8 cellular contexts compared by ENCODE assay signal in the genomic region with DNA sequence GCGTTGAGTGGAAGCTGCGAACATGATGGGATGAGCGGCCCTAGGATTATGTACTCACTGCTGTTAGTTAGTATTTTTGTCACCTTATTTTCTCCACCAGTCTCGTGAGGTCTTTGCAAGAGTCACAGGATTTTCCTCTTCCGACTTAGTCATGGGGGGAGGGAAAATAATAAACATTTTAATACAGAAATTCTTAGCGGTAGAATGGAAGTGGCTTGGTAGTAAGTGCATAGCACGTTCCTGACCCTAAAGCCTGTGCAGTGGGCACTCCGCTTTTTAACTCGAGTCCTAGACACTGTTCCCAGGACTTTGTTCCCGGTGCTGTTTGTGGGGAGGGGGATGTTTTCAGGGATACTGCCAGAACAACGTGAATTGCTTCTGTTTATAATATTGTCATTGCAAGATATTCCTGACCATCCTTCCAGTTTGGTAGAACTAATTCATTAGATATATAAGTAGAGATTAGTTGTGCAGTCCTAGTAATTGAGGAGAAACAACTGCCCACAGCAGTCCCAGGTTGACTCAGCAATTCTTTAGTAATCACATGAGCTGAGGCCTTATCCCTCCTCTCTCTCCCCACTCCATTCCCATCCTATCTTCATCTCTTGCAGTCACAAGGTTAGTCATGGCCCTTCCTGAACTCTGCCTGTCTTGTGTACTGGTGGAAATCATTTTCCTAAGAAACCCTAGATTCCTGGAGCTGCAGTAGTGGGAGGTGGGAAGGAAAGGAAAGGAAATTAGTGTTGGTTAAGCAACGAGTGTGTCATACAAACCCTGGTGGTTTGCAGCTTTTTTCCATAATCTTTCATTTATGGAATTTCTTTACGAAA. TPM values are rescaled to one million over a fixed set of nuclear protein-coding genes. Genes with fewer than 3 reads are reported as not detected.
DNase-seq lines count a peak whose midpoint lies in the region; FAIRE-seq and TF ChIP-seq lines count a peak whose summit lies in the region.

No MANE protein-coding gene starts in this region.

- H3K27ac ChIP-seq in endothelial cell of umbilical vein (ENCODE audit: insufficient read depth, low read depth, low read length), result peak overlapping the region; percentile 83
- no peak overlapping the region for H3K27ac ChIP-seq in neural progenitor cell

- no TSS peak for BruUV-seq in endothelial cell of umbilical vein (replicated peaks; lab: Mats Ljungman, UMichigan)

- H3K4me2 ChIP-seq in endothelial cell of umbilical vein (ENCODE audit: insufficient read depth, low read length) (peak overlapping the region; percentile 82), neural progenitor cell (peak overlapping the region; percentile 87)

- H3K9me3 ChIP-seq in endothelial cell of umbilical vein (replicated peaks; ENCODE audit: control insufficient read depth, insufficient read depth, low read length) (no peaks in the 10 kb centered on the region), neural progenitor cell (ENCODE audit: low read depth) (no peaks in the 10 kb centered on the region)

- no peak for TF ChIP-seq CTCF in endothelial cell of umbilical vein (IDR thresholded peaks at IDR 0.05; ENCODE audit: extremely low read depth in 1 of 2, insufficient read depth in 1 of 2, low read depth in 1 of 2, low read length in 2 of 2)
- no peak for TF ChIP-seq CTCF in neural progenitor cell (IDR thresholded peaks at IDR 0.05)

- dilution Hi-C loops in endothelial cell of umbilical vein (cut with MboI; ENCODE audit: extremely low pct_ligation_motif_present, low sequenced_read_pairs), result no loop called here

- CTCF ChIA-PET in endothelial cell of umbilical vein (lab: Charles Lee), result interaction anchor here (0.7 to 3.1 kb wide), 16 partner anchors 19 to 357 kb away, joined by 3 to 16 read pairs (median 3); partner anchors contain the start of gene SIX4

- peaks cover 2 to 4% of the 10 kb centered on the region in 2 experiments for H3K36me3 ChIP-seq in endothelial cell of umbilical vein (ENCODE audit: control insufficient read depth in 2 of 2, extremely low read depth in 1 of 2, insufficient read depth in 2 of 2, low read length in 2 of 2)
- peaks cover 11% of the 10 kb centered on the region for H3K36me3 ChIP-seq in neural progenitor cell

- no peaks in the 10 kb centered on the region for H3K27me3 ChIP-seq in endothelial cell of umbilical vein (ENCODE audit: control insufficient read depth in 2 of 2, insufficient read depth in 2 of 2, low read length in 2 of 2)
- H3K27me3 ChIP-seq in neural progenitor cell, result no peaks in the 10 kb centered on the region

- H3K9me1 ChIP-seq in endothelial cell of umbilical vein (replicated peaks; ENCODE audit: control insufficient read depth, extremely low read depth, insufficient read depth, low read length), result no peaks in the 10 kb centered on the region

- H3K9ac ChIP-seq in endothelial cell of umbilical vein (replicated peaks; ENCODE audit: extremely low read depth, insufficient read depth, low read length) (peak overlapping the region; percentile 96), neural progenitor cell (peak overlapping the region; percentile 55)

- POLR2A ChIA-PET in endothelial cell of umbilical vein (lab: Charles Lee), result interaction anchor here (0.5 to 1.4 kb wide), 5 partner anchors 16 to 259 kb away, joined by 3 to 4 read pairs (median 4); no protein-coding TSS in a partner anchor

- H3K36me3 Mint-ChIP-seq in neural progenitor cell, result peaks cover 2% of the 10 kb centered on the region

- H4K20me1 ChIP-seq in endothelial cell of umbilical vein (replicated peaks; ENCODE audit: control insufficient read depth, extremely low read depth, insufficient read depth, low read length), result no peaks in the 10 kb centered on the region
- no peaks in the 10 kb centered on the region for H4K20me1 ChIP-seq in neural progenitor cell (ENCODE audit: low read depth)

- H2AFZ ChIP-seq in endothelial cell of umbilical vein (ENCODE audit: low read depth, low read length) (peak overlapping the region; percentile 63), neural progenitor cell (replicated peaks) (peak overlapping the region; percentile 85)

- intact Hi-C loops in endothelial cell of umbilical vein (cut with micrococcal nuclease), result loop anchor here (1.0 to 5.0 kb wide), 10 partner anchors 43 to 357 kb away; partner anchors contain the start of gene MNAT1

- peak; percentile 47 for TF ChIP-seq POLR2A in endothelial cell of umbilical vein (IDR thresholded peaks at IDR 0.05; ENCODE audit: low read depth, low read length)

- H3K4me3 ChIP-seq in endothelial cell of umbilical vein (replicated peaks in 1 of 3; ENCODE audit: insufficient read depth in 1 of 3, low read depth in 1 of 3, low read length in 3 of 3), result peak overlapping the region; percentile 27 to 72 (median 61)
- H3K4me3 ChIP-seq in neural progenitor cell, result peak overlapping the region; percentile 79

- H3F3A ChIP-seq in neural progenitor cell (ENCODE audit: low read depth), result peaks cover 19% of the 10 kb centered on the region

- no peaks in the 10 kb centered on the region for H3K9me3 Mint-ChIP-seq in neural progenitor cell

- H3K4me1 ChIP-seq in endothelial cell of umbilical vein (ENCODE audit: control insufficient read depth, extremely low read depth, insufficient read depth, low read length) (peaks cover 46% of the 10 kb centered on the region), neural progenitor cell (peaks cover 14% of the 10 kb centered on the region)

- H3K27ac Mint-ChIP-seq in neural progenitor cell, result no peak overlapping the region

- peak; percentile 74 for FAIRE-seq in endothelial cell of umbilical vein (lab: Jason Lieb, UNC)

- DNase-seq in activated CD4-positive, alpha-beta T cell treated with anti-CD3 and anti-CD28 coated beads for 48 hours, result peak; percentile 16
- no peak for DNase-seq in activated CD4-positive, alpha-beta T cell treated with anti-CD3 and anti-CD28 coated beads, Interleukin-2, amount 50 U/mL, for 48 hours
- DNase-seq in NCI-H226 (peak; percentile 91), endothelial cell of umbilical vein (ENCODE audit: low read depth, low spot score) (peak; percentile 72), neural progenitor cell (ENCODE audit: low spot score) (peak; percentile 19), hippocampal formation (lab: John Stamatoyannopoulos, UW) (no peak), NCI-H526 treated with DMSO at 0.1 percent for 48 hours (lab: John Stamatoyannopoulos, UW) (no peak), NCI-H524 treated with DMSO at 0.1 percent for 48 hours (lab: John Stamatoyannopoulos, UW) (no peak)

- peaks cover 2% of the 10 kb centered on the region for H3K27me3 Mint-ChIP-seq in neural progenitor cell (ENCODE audit: insufficient read depth, low read depth)

- no peak overlapping the region for H3K4me3 Mint-ChIP-seq in neural progenitor cell

- H3K79me2 ChIP-seq in endothelial cell of umbilical vein (ENCODE audit: control insufficient read depth, insufficient read depth, low read length) (peaks cover 24% of the 10 kb centered on the region), neural progenitor cell (ENCODE audit: low read depth) (peaks cover 40% of the 10 kb centered on the region)

- H3K4me1 Mint-ChIP-seq in neural progenitor cell, result peaks cover 11% of the 10 kb centered on the region

TF ChIP-seq in endothelial cell of umbilical vein, 7 proteins besides CTCF, POLR2A, EP300 and RAD21:
- TF ChIP-seq GATA2 (IDR thresholded peaks at IDR 0.05; ENCODE audit: insufficient read depth, insufficient read length, low read depth, low read length) (peak; percentile 55), MYC (IDR thresholded peaks at IDR 0.05; ENCODE audit: low read depth, low read length) (no peak), FOS (IDR thresholded peaks at IDR 0.05; ENCODE audit: borderline replicate concordance, insufficient read depth, low read length) (peak; percentile 55)
TF ChIP-seq in endothelial cell of umbilical vein: peak in this region for 2.

RNA-seq across cellular contexts. Expression of gene SLC38A6, which starts 0.8 kb away (rescaled TPM):
- 21.6 and 24.6 TPM in 2 replicates for total RNA-seq in endothelial cell of umbilical vein
- 14.0 and 17.3 TPM in 2 replicates for polyA plus RNA-seq in endothelial cell of umbilical vein
- 9.4 and 9.6 TPM in 2 replicates for polyA plus RNA-seq in endothelial cell of umbilical vein (2011; cell fraction: cytosol; rRNA removed)
- polyA plus RNA-seq in endothelial cell of umbilical vein (2011; cell fraction: nucleus; rRNA removed), result 25.4 and 30.0 TPM in 2 replicates
- polyA plus RNA-seq in endothelial cell of umbilical vein (2012), result 12.4 and 13.6 TPM in 2 replicates
- 34.2 and 53.5 TPM in 2 replicates for polyA minus RNA-seq in endothelial cell of umbilical vein
- polyA minus RNA-seq in endothelial cell of umbilical vein (2011; cell fraction: cytosol; rRNA and poly(A)+ RNA removed), result 4.0 TPM
- polyA minus RNA-seq in endothelial cell of umbilical vein (2011; cell fraction: nucleus; rRNA and poly(A)+ RNA removed), result 52.1 and 78.5 TPM in 2 replicates
- 11.2 and 19.0 TPM in 2 replicates for total RNA-seq in neural progenitor cell (ENCODE audit: low replicate concordance)

RNA-seq across cellular contexts. Expression of gene TRMT5, which starts 1.0 kb away (rescaled TPM):
- total RNA-seq in endothelial cell of umbilical vein (12.6 and 13.5 TPM in 2 replicates), neural progenitor cell (ENCODE audit: low replicate concordance) (17.8 and 25.7 TPM in 2 replicates)
- 1.8 and 2.4 TPM in 2 replicates for polyA plus RNA-seq in endothelial cell of umbilical vein
- 3.2 and 3.5 TPM in 2 replicates for polyA plus RNA-seq in endothelial cell of umbilical vein (2011; cell fraction: cytosol; rRNA removed)
- polyA plus RNA-seq in endothelial cell of umbilical vein (2011; cell fraction: nucleus; rRNA removed), result 2.4 and 3.8 TPM in 2 replicates
- polyA plus RNA-seq in endothelial cell of umbilical vein (2012), result 6.2 and 9.6 TPM in 2 replicates
- polyA minus RNA-seq in endothelial cell of umbilical vein, result 4.4 and 5.9 TPM in 2 replicates
- 4.1 TPM for polyA minus RNA-seq in endothelial cell of umbilical vein (2011; cell fraction: cytosol; rRNA and poly(A)+ RNA removed)
- 4.9 and 5.0 TPM in 2 replicates for polyA minus RNA-seq in endothelial cell of umbilical vein (2011; cell fraction: nucleus; rRNA and poly(A)+ RNA removed)

Comparison
In these comparisons a context has a peak if more than half of its experiments do, and no peak if none do; other contexts are left out.
1. DNase-seq: peak in activated CD4-positive, alpha-beta T cell treated with anti-CD3 and anti-CD28 coated beads for 48 hours (single experiment), NCI-H226 (single experiment), endothelial cell of umbilical vein (single experiment) and neural progenitor cell (single experiment); none in activated CD4-positive, alpha-beta T cell treated with anti-CD3 and anti-CD28 coated beads, Interleukin-2, amount 50 U/mL, for 48 hours (0 of 2), hippocampal formation (0 of 2), NCI-H526 treated with DMSO at 0.1 percent for 48 hours (single experiment) and NCI-H524 treated with DMSO at 0.1 percent for 48 hours (single experiment).